ENCODE assay signal across 15 cellular contexts in the genomic region with DNA sequence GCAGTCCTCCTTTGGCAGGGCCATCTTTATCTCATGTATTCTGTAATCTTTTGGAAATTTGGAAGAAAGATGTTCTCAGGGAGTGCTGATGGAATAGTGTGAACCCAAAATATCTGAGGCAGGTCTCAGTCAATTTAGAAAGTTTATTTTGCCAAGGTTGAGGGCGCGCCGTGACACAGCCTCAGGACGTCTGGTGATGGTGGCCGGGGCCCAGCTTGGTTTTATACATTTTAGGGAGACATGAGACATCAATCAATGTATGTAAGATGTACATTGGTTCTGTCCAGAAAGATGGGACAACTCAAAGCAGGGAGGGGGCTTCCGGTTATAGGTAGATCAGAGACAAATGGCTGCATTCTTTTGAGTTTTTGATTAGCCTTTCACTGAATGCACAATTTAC.
DNase-seq lines count a peak whose midpoint lies in the region; TF ChIP-seq lines count a peak whose summit lies in the region.
"Had no signal": no experiment of that assay in that cellular context is flagged by ENCODE, and none has a peak within 500 bp of the region (broad histone marks: within the 10 kb centered on the region; RNA-seq: fewer than 3 reads in every experiment).

No MANE protein-coding gene starts in this region.

- H3K9ac ChIP-seq in BLaER1, result no peak overlapping the region
- H3K9ac ChIP-seq in BLaER1 treated with 17β-estradiol and CSF1 and Interleukin-3, amounts not matched to agents 10 nM and 100 nM, result no peak overlapping the region

- no peak for TF ChIP-seq CTCF in stomach (IDR thresholded peaks at IDR 0.05)

- no peak overlapping the region for H3K27ac ChIP-seq in BLaER1
- no peak overlapping the region for H3K27ac ChIP-seq in BLaER1 treated with 17β-estradiol and CSF1 and Interleukin-3, amounts not matched to agents 10 nM and 100 nM
- no peak overlapping the region for H3K27ac ChIP-seq in stomach
- H3K27ac ChIP-seq: A549, HL-60 had no signal

- H3K36me3 ChIP-seq in BLaER1 (no peaks in the 10 kb centered on the region), stomach (no peaks in the 10 kb centered on the region)
- H3K36me3 ChIP-seq in BLaER1 treated with 17β-estradiol and CSF1 and Interleukin-3, amounts not matched to agents 10 nM and 100 nM, result no peaks in the 10 kb centered on the region

- intact Hi-C loops in stomach (cut with DNase I; ENCODE audit: low total_unique reads), result no loop called here

- DNase-seq in mesenteric fat pad (ENCODE audit: low spot score), result peak; percentile 78
- peak; percentile 16 for DNase-seq in stomach
- DNase-seq in ACHN, result no peak
- no peak for DNase-seq in NK-92 treated with Interleukin-12 subunit alpha and Interleukin-12 subunit beta, amount 100 ng/mL, for 24 hours (lab: John Stamatoyannopoulos, UW)
- no peak for DNase-seq in AG20443 (ENCODE audit: low spot score)
- DNase-seq: AML-193; C1 segment of cervical spinal cord; Calu3; CD4-positive, alpha-beta T cell; DMS 273 treated with DMSO at 0.1 percent for 48 hours had no signal

- H3K27me3 ChIP-seq in BLaER1 (0 out of 2 replicates have a peak, but pooled peaks cover 11% of the 10 kb centered on the region), stomach (no peaks in the 10 kb centered on the region)
- H3K27me3 ChIP-seq in BLaER1 treated with 17β-estradiol and CSF1 and Interleukin-3, amounts not matched to agents 10 nM and 100 nM, result peaks cover 0 to 20% (median 15%) of the 10 kb centered on the region in 11 experiments; a peak in 12 of 22 replicates

- WGBS in stomach, 5 donors, result 92 to 96% (median 95%) methylated on average over 6 of the region's 6 CpGs

- H3K4me3 ChIP-seq in BLaER1 (no peak overlapping the region), stomach (no peak overlapping the region)
- no peak overlapping the region for H3K4me3 ChIP-seq in BLaER1 treated with 17β-estradiol and CSF1 and Interleukin-3, amounts not matched to agents 10 nM and 100 nM
- H3K4me3 ChIP-seq: A549, GM12878 had no signal

- no peak for TF ChIP-seq POLR2A in stomach (IDR thresholded peaks at IDR 0.05)

- in situ Hi-C loops in ACHN (cut with HindIII; ENCODE audit: low pct_ligation_motif_present, low pct_unique_long_range_greater_than_20kb, low sequenced_read_pairs), result no loop called here

- H3K4me1 ChIP-seq in BLaER1 (peaks cover 56% of the 10 kb centered on the region), stomach (no peaks in the 10 kb centered on the region)
- peaks cover 9 to 49% (median 34%) of the 10 kb centered on the region in 10 experiments for H3K4me1 ChIP-seq in BLaER1 treated with 17β-estradiol and CSF1 and Interleukin-3, amounts not matched to agents 10 nM and 100 nM
- H3K4me1 ChIP-seq: A549 had no signal

- H3K4me2 ChIP-seq in BLaER1, result peak overlapping the region; percentile 50
- H3K4me2 ChIP-seq in BLaER1 treated with 17β-estradiol and CSF1 and Interleukin-3, amounts not matched to agents 10 nM and 100 nM, result peak overlapping the region in 6 of 11 experiments; percentile 28 to 62 (median 46); a peak in 10 of 22 replicates
- H3K4me2 ChIP-seq: A549 had no signal

- no peaks in the 10 kb centered on the region for H4K20me1 ChIP-seq in BLaER1
- H4K20me1 ChIP-seq in BLaER1 treated with 17β-estradiol and CSF1 and Interleukin-3, amounts not matched to agents 10 nM and 100 nM, result peaks cover 0 to 6% (median 0%) of the 10 kb centered on the region in 11 experiments; a peak in 2 of 22 replicates

- no peaks in the 10 kb centered on the region for H3K9me3 ChIP-seq in BLaER1
- H3K9me3 ChIP-seq in BLaER1 treated with 17β-estradiol and CSF1 and Interleukin-3, amounts not matched to agents 10 nM and 100 nM (replicated peaks in 1 of 11), result no peaks in the 10 kb centered on the region
- no peaks in the 10 kb centered on the region for H3K9me3 ChIP-seq in stomach
- H3K9me3 ChIP-seq: A549 had no signal

- no peak for TF ChIP-seq EP300 in stomach (IDR thresholded peaks at IDR 0.05)

Comparison
In these comparisons a context has a peak if more than half of its experiments do, and no peak if none do; other contexts are left out.
1. DNase-seq: peak in mesenteric fat pad (single experiment) and stomach (single experiment); none in ACHN (single experiment), NK-92 treated with Interleukin-12 subunit alpha and Interleukin-12 subunit beta, amount 100 ng/mL, for 24 hours (single experiment) and AG20443 (single experiment).